2 cellular contexts compared by ENCODE assay signal in the genomic region with DNA sequence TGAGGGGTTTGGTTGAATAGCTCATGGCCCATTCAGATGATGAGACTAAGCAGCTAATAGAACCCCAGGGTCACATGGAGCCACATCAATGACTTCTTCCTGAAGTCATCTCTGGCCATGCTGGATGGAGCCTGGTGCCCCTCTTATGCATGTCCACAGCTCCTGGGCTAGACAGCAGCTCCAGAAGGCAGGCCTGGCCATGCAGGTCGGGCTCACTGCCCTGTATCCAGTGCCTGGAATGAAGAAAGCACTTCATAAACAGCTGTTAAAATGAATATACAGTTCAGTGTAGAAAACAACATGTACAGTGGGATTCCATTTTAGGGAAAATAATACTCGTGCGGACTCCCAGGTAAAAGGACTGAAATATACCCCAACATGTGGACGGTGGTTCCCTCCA.
TF ChIP-seq lines count a peak whose summit lies in the region.

No MANE protein-coding gene starts in this region.

TF ChIP-seq in liver, 16 proteins besides CTCF, POLR2A, EP300 and RAD21:
- TF ChIP-seq HNF4A (conservative IDR thresholded peaks at IDR 0.05): no peak
- TF ChIP-seq NR2F2 (IDR thresholded peaks at IDR 0.05): no peak
- no peak for TF ChIP-seq HNF4G (IDR thresholded peaks at IDR 0.05)
- TF ChIP-seq, protein P1, sequence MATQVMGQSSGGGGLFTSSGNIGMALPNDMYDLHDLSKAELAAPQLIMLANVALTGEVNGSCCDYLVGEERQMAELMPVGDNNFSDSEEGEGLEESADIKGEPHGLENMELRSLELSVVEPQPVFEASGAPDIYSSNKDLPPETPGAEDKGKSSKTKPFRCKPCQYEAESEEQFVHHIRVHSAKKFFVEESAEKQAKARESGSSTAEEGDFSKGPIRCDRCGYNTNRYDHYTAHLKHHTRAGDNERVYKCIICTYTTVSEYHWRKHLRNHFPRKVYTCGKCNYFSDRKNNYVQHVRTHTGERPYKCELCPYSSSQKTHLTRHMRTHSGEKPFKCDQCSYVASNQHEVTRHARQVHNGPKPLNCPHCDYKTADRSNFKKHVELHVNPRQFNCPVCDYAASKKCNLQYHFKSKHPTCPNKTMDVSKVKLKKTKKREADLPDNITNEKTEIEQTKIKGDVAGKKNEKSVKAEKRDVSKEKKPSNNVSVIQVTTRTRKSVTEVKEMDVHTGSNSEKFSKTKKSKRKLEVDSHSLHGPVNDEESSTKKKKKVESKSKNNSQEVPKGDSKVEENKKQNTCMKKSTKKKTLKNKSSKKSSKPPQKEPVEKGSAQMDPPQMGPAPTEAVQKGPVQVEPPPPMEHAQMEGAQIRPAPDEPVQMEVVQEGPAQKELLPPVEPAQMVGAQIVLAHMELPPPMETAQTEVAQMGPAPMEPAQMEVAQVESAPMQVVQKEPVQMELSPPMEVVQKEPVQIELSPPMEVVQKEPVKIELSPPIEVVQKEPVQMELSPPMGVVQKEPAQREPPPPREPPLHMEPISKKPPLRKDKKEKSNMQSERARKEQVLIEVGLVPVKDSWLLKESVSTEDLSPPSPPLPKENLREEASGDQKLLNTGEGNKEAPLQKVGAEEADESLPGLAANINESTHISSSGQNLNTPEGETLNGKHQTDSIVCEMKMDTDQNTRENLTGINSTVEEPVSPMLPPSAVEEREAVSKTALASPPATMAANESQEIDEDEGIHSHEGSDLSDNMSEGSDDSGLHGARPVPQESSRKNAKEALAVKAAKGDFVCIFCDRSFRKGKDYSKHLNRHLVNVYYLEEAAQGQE (IDR thresholded peaks at IDR 0.05): no peak
- TF ChIP-seq, protein P2, sequence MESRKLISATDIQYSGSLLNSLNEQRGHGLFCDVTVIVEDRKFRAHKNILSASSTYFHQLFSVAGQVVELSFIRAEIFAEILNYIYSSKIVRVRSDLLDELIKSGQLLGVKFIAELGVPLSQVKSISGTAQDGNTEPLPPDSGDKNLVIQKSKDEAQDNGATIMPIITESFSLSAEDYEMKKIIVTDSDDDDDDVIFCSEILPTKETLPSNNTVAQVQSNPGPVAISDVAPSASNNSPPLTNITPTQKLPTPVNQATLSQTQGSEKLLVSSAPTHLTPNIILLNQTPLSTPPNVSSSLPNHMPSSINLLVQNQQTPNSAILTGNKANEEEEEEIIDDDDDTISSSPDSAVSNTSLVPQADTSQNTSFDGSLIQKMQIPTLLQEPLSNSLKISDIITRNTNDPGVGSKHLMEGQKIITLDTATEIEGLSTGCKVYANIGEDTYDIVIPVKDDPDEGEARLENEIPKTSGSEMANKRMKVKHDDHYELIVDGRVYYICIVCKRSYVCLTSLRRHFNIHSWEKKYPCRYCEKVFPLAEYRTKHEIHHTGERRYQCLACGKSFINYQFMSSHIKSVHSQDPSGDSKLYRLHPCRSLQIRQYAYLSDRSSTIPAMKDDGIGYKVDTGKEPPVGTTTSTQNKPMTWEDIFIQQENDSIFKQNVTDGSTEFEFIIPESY (IDR thresholded peaks at IDR 0.05): no peak
- TF ChIP-seq TAF1 (conservative IDR thresholded peaks at IDR 0.05): no peak
- no peak for TF ChIP-seq YY1 (IDR thresholded peaks at IDR 0.05)
- TF ChIP-seq FOXA2 (IDR thresholded peaks at IDR 0.05): no peak
- no peak for TF ChIP-seq EGR1 (IDR thresholded peaks at IDR 0.05; ENCODE audit: low read depth in 2 of 2)
- TF ChIP-seq JUND (IDR thresholded peaks at IDR 0.05): no peak
- TF ChIP-seq, protein P3, sequence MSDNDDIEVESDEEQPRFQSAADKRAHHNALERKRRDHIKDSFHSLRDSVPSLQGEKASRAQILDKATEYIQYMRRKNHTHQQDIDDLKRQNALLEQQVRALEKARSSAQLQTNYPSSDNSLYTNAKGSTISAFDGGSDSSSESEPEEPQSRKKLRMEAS (IDR thresholded peaks at IDR 0.05): no peak
- TF ChIP-seq, protein P4, sequence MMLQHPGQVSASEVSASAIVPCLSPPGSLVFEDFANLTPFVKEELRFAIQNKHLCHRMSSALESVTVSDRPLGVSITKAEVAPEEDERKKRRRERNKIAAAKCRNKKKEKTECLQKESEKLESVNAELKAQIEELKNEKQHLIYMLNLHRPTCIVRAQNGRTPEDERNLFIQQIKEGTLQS (IDR thresholded peaks at IDR 0.05): no peak
- no peak for TF ChIP-seq SP1 (IDR thresholded peaks at IDR 0.05)
- TF ChIP-seq GABPA (IDR thresholded peaks at IDR 0.05 in 1 of 2, conservative IDR thresholded peaks at IDR 0.05 in 1 of 2): no peak
- no peak for TF ChIP-seq RXRA (IDR thresholded peaks at IDR 0.05)
- no peak for TF ChIP-seq FOXA1 (IDR thresholded peaks at IDR 0.05)

TF ChIP-seq in HepG2, 621 proteins besides CTCF, POLR2A, EP300 and RAD21:
- TF ChIP-seq, protein P5, sequence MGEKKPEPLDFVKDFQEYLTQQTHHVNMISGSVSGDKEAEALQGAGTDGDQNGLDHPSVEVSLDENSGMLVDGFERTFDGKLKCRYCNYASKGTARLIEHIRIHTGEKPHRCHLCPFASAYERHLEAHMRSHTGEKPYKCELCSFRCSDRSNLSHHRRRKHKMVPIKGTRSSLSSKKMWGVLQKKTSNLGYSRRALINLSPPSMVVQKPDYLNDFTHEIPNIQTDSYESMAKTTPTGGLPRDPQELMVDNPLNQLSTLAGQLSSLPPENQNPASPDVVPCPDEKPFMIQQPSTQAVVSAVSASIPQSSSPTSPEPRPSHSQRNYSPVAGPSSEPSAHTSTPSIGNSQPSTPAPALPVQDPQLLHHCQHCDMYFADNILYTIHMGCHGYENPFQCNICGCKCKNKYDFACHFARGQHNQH (CRISPR knock-in tag; IDR thresholded peaks at IDR 0.05): no peak
- TF ChIP-seq ZMAT3 (CRISPR knock-in tag; conservative IDR thresholded peaks at IDR 0.05) (no peak), ZNF224 (CRISPR knock-in tag; IDR thresholded peaks at IDR 0.05) (no peak), REL (CRISPR knock-in tag; conservative IDR thresholded peaks at IDR 0.05) (no peak), PHF21A (CRISPR knock-in tag; IDR thresholded peaks at IDR 0.05) (no peak), SMAD3 (CRISPR knock-in tag; IDR thresholded peaks at IDR 0.05) (no peak), IKZF4 (CRISPR knock-in tag; IDR thresholded peaks at IDR 0.05; ENCODE audit: borderline replicate concordance, low read depth, not compliant biosample characterization) (no peak), NFIB (CRISPR knock-in tag; IDR thresholded peaks at IDR 0.05; ENCODE audit: borderline replicate concordance) (no peak)
- TF ChIP-seq, protein P6, sequence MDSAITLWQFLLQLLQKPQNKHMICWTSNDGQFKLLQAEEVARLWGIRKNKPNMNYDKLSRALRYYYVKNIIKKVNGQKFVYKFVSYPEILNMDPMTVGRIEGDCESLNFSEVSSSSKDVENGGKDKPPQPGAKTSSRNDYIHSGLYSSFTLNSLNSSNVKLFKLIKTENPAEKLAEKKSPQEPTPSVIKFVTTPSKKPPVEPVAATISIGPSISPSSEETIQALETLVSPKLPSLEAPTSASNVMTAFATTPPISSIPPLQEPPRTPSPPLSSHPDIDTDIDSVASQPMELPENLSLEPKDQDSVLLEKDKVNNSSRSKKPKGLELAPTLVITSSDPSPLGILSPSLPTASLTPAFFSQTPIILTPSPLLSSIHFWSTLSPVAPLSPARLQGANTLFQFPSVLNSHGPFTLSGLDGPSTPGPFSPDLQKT (CRISPR knock-in tag; IDR thresholded peaks at IDR 0.05; ENCODE audit: borderline replicate concordance): no peak
- TF ChIP-seq, protein P7, sequence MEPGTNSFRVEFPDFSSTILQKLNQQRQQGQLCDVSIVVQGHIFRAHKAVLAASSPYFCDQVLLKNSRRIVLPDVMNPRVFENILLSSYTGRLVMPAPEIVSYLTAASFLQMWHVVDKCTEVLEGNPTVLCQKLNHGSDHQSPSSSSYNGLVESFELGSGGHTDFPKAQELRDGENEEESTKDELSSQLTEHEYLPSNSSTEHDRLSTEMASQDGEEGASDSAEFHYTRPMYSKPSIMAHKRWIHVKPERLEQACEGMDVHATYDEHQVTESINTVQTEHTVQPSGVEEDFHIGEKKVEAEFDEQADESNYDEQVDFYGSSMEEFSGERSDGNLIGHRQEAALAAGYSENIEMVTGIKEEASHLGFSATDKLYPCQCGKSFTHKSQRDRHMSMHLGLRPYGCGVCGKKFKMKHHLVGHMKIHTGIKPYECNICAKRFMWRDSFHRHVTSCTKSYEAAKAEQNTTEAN (CRISPR knock-in tag; conservative IDR thresholded peaks at IDR 0.05): no peak
- TF ChIP-seq, protein P8, sequence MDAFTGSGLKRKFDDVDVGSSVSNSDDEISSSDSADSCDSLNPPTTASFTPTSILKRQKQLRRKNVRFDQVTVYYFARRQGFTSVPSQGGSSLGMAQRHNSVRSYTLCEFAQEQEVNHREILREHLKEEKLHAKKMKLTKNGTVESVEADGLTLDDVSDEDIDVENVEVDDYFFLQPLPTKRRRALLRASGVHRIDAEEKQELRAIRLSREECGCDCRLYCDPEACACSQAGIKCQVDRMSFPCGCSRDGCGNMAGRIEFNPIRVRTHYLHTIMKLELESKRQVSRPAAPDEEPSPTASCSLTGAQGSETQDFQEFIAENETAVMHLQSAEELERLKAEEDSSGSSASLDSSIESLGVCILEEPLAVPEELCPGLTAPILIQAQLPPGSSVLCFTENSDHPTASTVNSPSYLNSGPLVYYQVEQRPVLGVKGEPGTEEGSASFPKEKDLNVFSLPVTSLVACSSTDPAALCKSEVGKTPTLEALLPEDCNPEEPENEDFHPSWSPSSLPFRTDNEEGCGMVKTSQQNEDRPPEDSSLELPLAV (CRISPR knock-in tag; conservative IDR thresholded peaks at IDR 0.05; ENCODE audit: low read depth): no peak
- TF ChIP-seq, protein P9, sequence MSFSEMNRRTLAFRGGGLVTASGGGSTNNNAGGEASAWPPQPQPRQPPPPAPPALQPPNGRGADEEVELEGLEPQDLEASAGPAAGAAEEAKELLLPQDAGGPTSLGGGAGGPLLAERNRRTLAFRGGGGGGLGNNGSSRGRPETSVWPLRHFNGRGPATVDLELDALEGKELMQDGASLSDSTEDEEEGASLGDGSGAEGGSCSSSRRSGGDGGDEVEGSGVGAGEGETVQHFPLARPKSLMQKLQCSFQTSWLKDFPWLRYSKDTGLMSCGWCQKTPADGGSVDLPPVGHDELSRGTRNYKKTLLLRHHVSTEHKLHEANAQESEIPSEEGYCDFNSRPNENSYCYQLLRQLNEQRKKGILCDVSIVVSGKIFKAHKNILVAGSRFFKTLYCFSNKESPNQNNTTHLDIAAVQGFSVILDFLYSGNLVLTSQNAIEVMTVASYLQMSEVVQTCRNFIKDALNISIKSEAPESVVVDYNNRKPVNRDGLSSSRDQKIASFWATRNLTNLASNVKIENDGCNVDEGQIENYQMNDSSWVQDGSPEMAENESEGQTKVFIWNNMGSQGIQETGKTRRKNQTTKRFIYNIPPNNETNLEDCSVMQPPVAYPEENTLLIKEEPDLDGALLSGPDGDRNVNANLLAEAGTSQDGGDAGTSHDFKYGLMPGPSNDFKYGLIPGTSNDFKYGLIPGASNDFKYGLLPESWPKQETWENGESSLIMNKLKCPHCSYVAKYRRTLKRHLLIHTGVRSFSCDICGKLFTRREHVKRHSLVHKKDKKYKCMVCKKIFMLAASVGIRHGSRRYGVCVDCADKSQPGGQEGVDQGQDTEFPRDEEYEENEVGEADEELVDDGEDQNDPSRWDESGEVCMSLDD (CRISPR knock-in tag; IDR thresholded peaks at IDR 0.05; ENCODE audit: borderline replicate concordance): no peak
- TF ChIP-seq, protein P10, sequence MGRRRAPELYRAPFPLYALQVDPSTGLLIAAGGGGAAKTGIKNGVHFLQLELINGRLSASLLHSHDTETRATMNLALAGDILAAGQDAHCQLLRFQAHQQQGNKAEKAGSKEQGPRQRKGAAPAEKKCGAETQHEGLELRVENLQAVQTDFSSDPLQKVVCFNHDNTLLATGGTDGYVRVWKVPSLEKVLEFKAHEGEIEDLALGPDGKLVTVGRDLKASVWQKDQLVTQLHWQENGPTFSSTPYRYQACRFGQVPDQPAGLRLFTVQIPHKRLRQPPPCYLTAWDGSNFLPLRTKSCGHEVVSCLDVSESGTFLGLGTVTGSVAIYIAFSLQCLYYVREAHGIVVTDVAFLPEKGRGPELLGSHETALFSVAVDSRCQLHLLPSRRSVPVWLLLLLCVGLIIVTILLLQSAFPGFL (CRISPR knock-in tag; IDR thresholded peaks at IDR 0.05): no peak
